Comparison of ENCODE assay signal across 1 cellular context in the genomic region with DNA sequence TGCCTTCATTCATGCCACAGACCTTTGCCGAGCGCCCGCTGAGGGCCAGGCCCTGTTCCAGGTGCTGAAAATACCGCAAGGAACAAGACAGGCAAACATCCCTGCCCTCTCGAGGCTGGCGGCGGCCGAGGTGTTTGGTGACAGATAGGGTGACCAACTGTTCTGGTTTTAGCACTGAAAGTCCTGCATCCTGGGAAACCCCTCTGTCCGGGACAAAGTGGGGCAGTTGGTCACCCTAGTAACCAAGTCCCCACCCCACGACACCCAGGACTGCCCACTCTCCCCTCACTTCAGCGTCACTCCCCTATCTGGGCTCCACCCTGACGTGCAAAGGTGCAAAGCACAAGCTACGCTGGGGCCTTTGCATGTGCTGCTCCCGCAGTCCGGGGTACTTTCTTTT.
TF ChIP-seq lines count a peak whose summit lies in the region.

No MANE protein-coding gene starts in this region.

TF ChIP-seq in HepG2, 621 proteins besides CTCF, POLR2A, EP300 and RAD21 (continued from another document):
- TF ChIP-seq, protein P1, sequence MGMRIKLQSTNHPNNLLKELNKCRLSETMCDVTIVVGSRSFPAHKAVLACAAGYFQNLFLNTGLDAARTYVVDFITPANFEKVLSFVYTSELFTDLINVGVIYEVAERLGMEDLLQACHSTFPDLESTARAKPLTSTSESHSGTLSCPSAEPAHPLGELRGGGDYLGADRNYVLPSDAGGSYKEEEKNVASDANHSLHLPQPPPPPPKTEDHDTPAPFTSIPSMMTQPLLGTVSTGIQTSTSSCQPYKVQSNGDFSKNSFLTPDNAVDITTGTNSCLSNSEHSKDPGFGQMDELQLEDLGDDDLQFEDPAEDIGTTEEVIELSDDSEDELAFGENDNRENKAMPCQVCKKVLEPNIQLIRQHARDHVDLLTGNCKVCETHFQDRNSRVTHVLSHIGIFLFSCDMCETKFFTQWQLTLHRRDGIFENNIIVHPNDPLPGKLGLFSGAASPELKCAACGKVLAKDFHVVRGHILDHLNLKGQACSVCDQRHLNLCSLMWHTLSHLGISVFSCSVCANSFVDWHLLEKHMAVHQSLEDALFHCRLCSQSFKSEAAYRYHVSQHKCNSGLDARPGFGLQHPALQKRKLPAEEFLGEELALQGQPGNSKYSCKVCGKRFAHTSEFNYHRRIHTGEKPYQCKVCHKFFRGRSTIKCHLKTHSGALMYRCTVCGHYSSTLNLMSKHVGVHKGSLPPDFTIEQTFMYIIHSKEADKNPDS (CRISPR knock-in tag; IDR thresholded peaks at IDR 0.05): no peak
- TF ChIP-seq HNRNPL (IDR thresholded peaks at IDR 0.05; ENCODE audit: low read depth, low read length) (0 out of 2 replicates have a peak, but pooled peaks have one; percentile 33), AGO2 (optimal IDR thresholded peaks at IDR 0.05; ENCODE audit: low read depth, low read length) (peak; percentile 73), POGZ (CRISPR knock-in tag; IDR thresholded peaks at IDR 0.05) (no peak), NFATC3 (CRISPR knock-in tag; IDR thresholded peaks at IDR 0.05) (no peak)
- TF ChIP-seq, protein P2, sequence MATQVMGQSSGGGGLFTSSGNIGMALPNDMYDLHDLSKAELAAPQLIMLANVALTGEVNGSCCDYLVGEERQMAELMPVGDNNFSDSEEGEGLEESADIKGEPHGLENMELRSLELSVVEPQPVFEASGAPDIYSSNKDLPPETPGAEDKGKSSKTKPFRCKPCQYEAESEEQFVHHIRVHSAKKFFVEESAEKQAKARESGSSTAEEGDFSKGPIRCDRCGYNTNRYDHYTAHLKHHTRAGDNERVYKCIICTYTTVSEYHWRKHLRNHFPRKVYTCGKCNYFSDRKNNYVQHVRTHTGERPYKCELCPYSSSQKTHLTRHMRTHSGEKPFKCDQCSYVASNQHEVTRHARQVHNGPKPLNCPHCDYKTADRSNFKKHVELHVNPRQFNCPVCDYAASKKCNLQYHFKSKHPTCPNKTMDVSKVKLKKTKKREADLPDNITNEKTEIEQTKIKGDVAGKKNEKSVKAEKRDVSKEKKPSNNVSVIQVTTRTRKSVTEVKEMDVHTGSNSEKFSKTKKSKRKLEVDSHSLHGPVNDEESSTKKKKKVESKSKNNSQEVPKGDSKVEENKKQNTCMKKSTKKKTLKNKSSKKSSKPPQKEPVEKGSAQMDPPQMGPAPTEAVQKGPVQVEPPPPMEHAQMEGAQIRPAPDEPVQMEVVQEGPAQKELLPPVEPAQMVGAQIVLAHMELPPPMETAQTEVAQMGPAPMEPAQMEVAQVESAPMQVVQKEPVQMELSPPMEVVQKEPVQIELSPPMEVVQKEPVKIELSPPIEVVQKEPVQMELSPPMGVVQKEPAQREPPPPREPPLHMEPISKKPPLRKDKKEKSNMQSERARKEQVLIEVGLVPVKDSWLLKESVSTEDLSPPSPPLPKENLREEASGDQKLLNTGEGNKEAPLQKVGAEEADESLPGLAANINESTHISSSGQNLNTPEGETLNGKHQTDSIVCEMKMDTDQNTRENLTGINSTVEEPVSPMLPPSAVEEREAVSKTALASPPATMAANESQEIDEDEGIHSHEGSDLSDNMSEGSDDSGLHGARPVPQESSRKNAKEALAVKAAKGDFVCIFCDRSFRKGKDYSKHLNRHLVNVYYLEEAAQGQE (IDR thresholded peaks at IDR 0.05; ENCODE audit: borderline replicate concordance in 1 of 2, low read depth in 1 of 2, low read length in 2 of 2): peak in 1 of 2 experiments; percentile 33; a peak in 1 of 4 replicates
- TF ChIP-seq, protein P3, sequence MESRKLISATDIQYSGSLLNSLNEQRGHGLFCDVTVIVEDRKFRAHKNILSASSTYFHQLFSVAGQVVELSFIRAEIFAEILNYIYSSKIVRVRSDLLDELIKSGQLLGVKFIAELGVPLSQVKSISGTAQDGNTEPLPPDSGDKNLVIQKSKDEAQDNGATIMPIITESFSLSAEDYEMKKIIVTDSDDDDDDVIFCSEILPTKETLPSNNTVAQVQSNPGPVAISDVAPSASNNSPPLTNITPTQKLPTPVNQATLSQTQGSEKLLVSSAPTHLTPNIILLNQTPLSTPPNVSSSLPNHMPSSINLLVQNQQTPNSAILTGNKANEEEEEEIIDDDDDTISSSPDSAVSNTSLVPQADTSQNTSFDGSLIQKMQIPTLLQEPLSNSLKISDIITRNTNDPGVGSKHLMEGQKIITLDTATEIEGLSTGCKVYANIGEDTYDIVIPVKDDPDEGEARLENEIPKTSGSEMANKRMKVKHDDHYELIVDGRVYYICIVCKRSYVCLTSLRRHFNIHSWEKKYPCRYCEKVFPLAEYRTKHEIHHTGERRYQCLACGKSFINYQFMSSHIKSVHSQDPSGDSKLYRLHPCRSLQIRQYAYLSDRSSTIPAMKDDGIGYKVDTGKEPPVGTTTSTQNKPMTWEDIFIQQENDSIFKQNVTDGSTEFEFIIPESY (CRISPR knock-in tag; IDR thresholded peaks at IDR 0.05): peak; percentile 88
